16 cellular contexts compared by ENCODE assay signal in genomic region chr3:18558526-18558925, GRCh38.
DNase-seq lines count a peak whose midpoint lies in the region; ATAC-seq and TF ChIP-seq lines count a peak whose summit lies in the region.
"Had no signal": no experiment of that assay in that cellular context is flagged by ENCODE, and none has a peak within 500 bp of the region (broad histone marks: within the 10 kb centered on the region; RNA-seq: fewer than 3 reads in every experiment).

No MANE protein-coding gene starts in this region.

- H3K4me1 Mint-ChIP-seq in activated naive CD4-positive, alpha-beta T cell treated with anti-CD3 and anti-CD28 coated beads, Interleukin-2, amount 50 U/mL, for 24 hours = peaks cover 54% of the 10 kb centered on the region
- H3K4me1 Mint-ChIP-seq in T-helper 17 cell = peaks cover 15% of the 10 kb centered on the region
- H3K4me1 Mint-ChIP-seq in activated T-helper 2 cell treated with anti-CD3 and anti-CD28 coated beads, Interferon-gamma antibody, Interleukin-2, Interleukin-4, amounts not matched to agents 10 μg/mL and 5 μg/mL and 100 μg/mL, durations not matched to agents 14 hours and 24 hours and 36 hours (ENCODE audit: low read depth) = peaks cover 74% of the 10 kb centered on the region
- H3K4me1 Mint-ChIP-seq in CD14-positive monocyte = peaks cover 8% of the 10 kb centered on the region

- intact Hi-C loops in activated T-helper 2 cell treated with anti-CD3 and anti-CD28 coated beads, Interferon-gamma antibody, Interleukin-2, Interleukin-4, amounts not matched to agents 10 μg/mL and 5 μg/mL and 100 μg/mL, durations not matched to agents 14 hours and 24 hours and 36 hours (cut with micrococcal nuclease) = loop anchor here (1.0 to 10.0 kb wide), 2 partner anchors 155 to 814 kb away; partner anchors contain the start of gene TBC1D5
- intact Hi-C loops in lower leg skin (cut with DNase I; ENCODE audit: low total_unique reads) = no loop called here
- intact Hi-C loops in CD14-positive monocyte (cut with micrococcal nuclease) = no loop called here

- no peak for ATAC-seq in T-helper 17 cell
- peak; percentile 14 for ATAC-seq in stimulated activated naive CD8-positive, alpha-beta T cell treated with anti-CD3 and anti-CD28 coated beads, Interleukin-15, Interleukin-2, amounts not matched to agents 100 U/mL and 50 U/mL, for 24 hours

- 71 to 90% methylated on average over 4 of the region's 4 CpGs for WGBS in lower leg skin, 2 donors

- TF ChIP-seq CTCF in lower leg skin (IDR thresholded peaks at IDR 0.05) (no peak), CD14-positive monocyte (IDR thresholded peaks at IDR 0.05) (no peak)

- no peaks in the 10 kb centered on the region for H3K9me3 ChIP-seq in T-helper 17 cell (ENCODE audit: control insufficient read depth, low read length, poor library complexity, severe bottlenecking)
- H3K9me3 ChIP-seq: BE2C had no signal

- peak overlapping the region; percentile 27 for H3K4me3 Mint-ChIP-seq in activated naive CD4-positive, alpha-beta T cell treated with anti-CD3 and anti-CD28 coated beads, Interleukin-2, amount 50 U/mL, for 24 hours
- no peak overlapping the region for H3K4me3 Mint-ChIP-seq in T-helper 17 cell
- no peak overlapping the region for H3K4me3 Mint-ChIP-seq in activated T-helper 2 cell treated with anti-CD3 and anti-CD28 coated beads, Interferon-gamma antibody, Interleukin-2, Interleukin-4, amounts not matched to agents 10 μg/mL and 5 μg/mL and 100 μg/mL, durations not matched to agents 14 hours and 24 hours and 36 hours (ENCODE audit: low read depth)
- H3K4me3 Mint-ChIP-seq in CD14-positive monocyte = no peak overlapping the region

- H3K9me3 Mint-ChIP-seq in activated naive CD4-positive, alpha-beta T cell treated with anti-CD3 and anti-CD28 coated beads, Interleukin-2, amount 50 U/mL, for 24 hours = peaks cover 6% of the 10 kb centered on the region
- H3K9me3 Mint-ChIP-seq in activated T-helper 2 cell treated with anti-CD3 and anti-CD28 coated beads, Interferon-gamma antibody, Interleukin-2, Interleukin-4, amounts not matched to agents 10 μg/mL and 5 μg/mL and 100 μg/mL, durations not matched to agents 14 hours and 24 hours and 36 hours = peaks cover 20% of the 10 kb centered on the region
- no peaks in the 10 kb centered on the region for H3K9me3 Mint-ChIP-seq in CD14-positive monocyte

- DNase-seq in activated naive CD4-positive, alpha-beta T cell (lab: John Stamatoyannopoulos, UW) = no peak
- DNase-seq in T-helper 17 cell (no peak), lower leg skin (ENCODE audit: low spot score in 2 of 2) (no peak), CD14-positive monocyte (ENCODE audit: low spot score) (no peak)
- DNase-seq in activated T-helper 2 cell treated with anti-CD3 and anti-CD28 coated beads, Interferon-gamma antibody, Interleukin-2, Interleukin-4, amounts not matched to agents 10 μg/mL and 5 μg/mL and 100 μg/mL, durations not matched to agents 14 hours and 24 hours and 36 hours (ENCODE audit: low spot score) = no peak
- DNase-seq in stimulated activated naive CD8-positive, alpha-beta T cell treated with anti-CD3 and anti-CD28 coated beads, Interleukin-15, Interleukin-2, amounts not matched to agents 100 U/mL and 50 U/mL, for 24 hours = no peak
- DNase-seq: BE2C; CD8-positive, alpha-beta memory T cell; DMS 273 treated with DMSO at 0.1 percent for 48 hours; HCEC 1CT; NCI-H1048; NCI-H146; NCI-H345; NCI-H526 treated with DMSO at 0.1 percent for 48 hours; OCI-M1 had no signal

- peaks cover 3% of the 10 kb centered on the region for H3K36me3 Mint-ChIP-seq in activated naive CD4-positive, alpha-beta T cell treated with anti-CD3 and anti-CD28 coated beads, Interleukin-2, amount 50 U/mL, for 24 hours
- H3K36me3 Mint-ChIP-seq in T-helper 17 cell (ENCODE audit: low read depth) (no peaks in the 10 kb centered on the region), CD14-positive monocyte (no peaks in the 10 kb centered on the region)
- H3K36me3 Mint-ChIP-seq in activated T-helper 2 cell treated with anti-CD3 and anti-CD28 coated beads, Interferon-gamma antibody, Interleukin-2, Interleukin-4, amounts not matched to agents 10 μg/mL and 5 μg/mL and 100 μg/mL, durations not matched to agents 14 hours and 24 hours and 36 hours (ENCODE audit: low read depth) = peaks cover 31% of the 10 kb centered on the region

- peak overlapping the region; percentile 76 for H3K27ac Mint-ChIP-seq in activated naive CD4-positive, alpha-beta T cell treated with anti-CD3 and anti-CD28 coated beads, Interleukin-2, amount 50 U/mL, for 24 hours
- H3K27ac Mint-ChIP-seq in T-helper 17 cell (peak overlapping the region; percentile 61), CD14-positive monocyte (no peak overlapping the region)
- peak overlapping the region; percentile 96 for H3K27ac Mint-ChIP-seq in activated T-helper 2 cell treated with anti-CD3 and anti-CD28 coated beads, Interferon-gamma antibody, Interleukin-2, Interleukin-4, amounts not matched to agents 10 μg/mL and 5 μg/mL and 100 μg/mL, durations not matched to agents 14 hours and 24 hours and 36 hours

- no peak overlapping the region for H3K4me3 ChIP-seq in lower leg skin (ENCODE audit: low read depth, poor library complexity, severe bottlenecking)

- no peak for TF ChIP-seq POLR2A in lower leg skin (IDR thresholded peaks at IDR 0.05)

- no peaks in the 10 kb centered on the region for H3K27me3 Mint-ChIP-seq in activated naive CD4-positive, alpha-beta T cell treated with anti-CD3 and anti-CD28 coated beads, Interleukin-2, amount 50 U/mL, for 24 hours
- H3K27me3 Mint-ChIP-seq in T-helper 17 cell (no peaks in the 10 kb centered on the region), CD14-positive monocyte (ENCODE audit: low read depth in 3 of 3) (peaks cover 0 to 2% (median 1%) of the 10 kb centered on the region in 3 donors)
- no peaks in the 10 kb centered on the region for H3K27me3 Mint-ChIP-seq in activated T-helper 2 cell treated with anti-CD3 and anti-CD28 coated beads, Interferon-gamma antibody, Interleukin-2, Interleukin-4, amounts not matched to agents 10 μg/mL and 5 μg/mL and 100 μg/mL, durations not matched to agents 14 hours and 24 hours and 36 hours (ENCODE audit: low read depth)
- H3K27me3 Mint-ChIP-seq: CD8-positive, alpha-beta memory T cell had no signal

Comparison
In these comparisons a context has a peak if more than half of its experiments do, and no peak if none do; other contexts are left out.
1. H3K27ac Mint-ChIP-seq: peak in activated naive CD4-positive, alpha-beta T cell treated with anti-CD3 and anti-CD28 coated beads, Interleukin-2, amount 50 U/mL, for 24 hours (single experiment), T-helper 17 cell (single experiment) and activated T-helper 2 cell treated with anti-CD3 and anti-CD28 coated beads, Interferon-gamma antibody, Interleukin-2, Interleukin-4, amounts not matched to agents 10 μg/mL and 5 μg/mL and 100 μg/mL, durations not matched to agents 14 hours and 24 hours and 36 hours (single experiment); none in CD14-positive monocyte (0 of 7).